In the genomic region with DNA sequence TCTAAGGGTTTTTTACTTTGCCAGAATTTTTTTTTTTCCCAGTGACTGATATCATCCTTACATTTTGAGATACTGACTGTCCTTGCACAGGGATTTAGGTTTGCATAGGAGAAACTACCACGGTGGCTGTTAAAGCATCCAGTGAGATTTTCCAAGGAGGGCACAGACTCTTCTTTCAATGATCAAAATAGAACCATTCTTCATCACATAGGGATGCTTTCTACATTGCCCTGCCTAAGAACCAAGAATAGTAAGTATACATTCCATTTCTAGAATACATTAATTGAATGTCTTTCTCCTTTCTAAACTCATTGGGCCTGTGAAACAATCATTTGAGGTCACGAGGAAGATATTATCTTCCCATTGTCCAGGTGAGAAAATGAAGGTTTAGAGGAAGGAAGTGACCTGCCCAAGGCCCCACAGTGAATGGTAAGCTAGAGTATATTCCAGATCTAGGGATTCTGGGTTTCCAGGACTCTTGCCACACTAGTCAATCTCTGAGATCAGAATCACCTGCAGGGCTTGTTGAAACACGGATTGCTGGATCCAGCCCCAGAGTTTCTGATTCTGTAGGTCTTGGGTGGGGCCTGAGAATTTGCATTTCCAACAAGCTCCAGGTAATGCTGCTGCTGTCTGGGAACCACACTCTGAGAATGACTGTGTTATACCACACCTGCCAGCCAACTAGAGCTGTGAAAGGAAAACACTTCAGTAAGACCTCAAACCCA, we compare ENCODE assay signal across 12 cellular contexts. TPM values are rescaled to one million over a fixed set of nuclear protein-coding genes. Genes with fewer than 3 reads are reported as not detected.
A peak's percentile ranks its signal among the peaks of the same experiment; 100 is the strongest.
DNase-seq lines count a peak whose midpoint lies in the region; ATAC-seq, FAIRE-seq and TF ChIP-seq lines count a peak whose summit lies in the region.
"Had no signal": no experiment of that assay in that cellular context is flagged by ENCODE, and none has a peak within 500 bp of the region (broad histone marks: within the 10 kb centered on the region; RNA-seq: fewer than 3 reads in every experiment).

No MANE protein-coding gene starts in this region.

- no TSS peak for BruUV-seq in HepG2 (replicated peaks; lab: Mats Ljungman, UMichigan)

- no peak overlapping the region for H3K9ac ChIP-seq in HepG2 (ENCODE audit: insufficient read depth, low read depth, low read length)
- H3K9ac ChIP-seq: neural progenitor cell had no signal

- H3K9me3 Mint-ChIP-seq in activated T-helper 1 cell treated with anti-CD3 and anti-CD28 coated beads, Interleukin-12 subunit alpha, Interleukin-12 subunit beta, Interleukin-2, Interleukin-4 antibody, amounts not matched to agents 30 ng/mL and 10 ng/mL and 1 ng/mL, durations not matched to agents 14 hours and 24 hours and 36 hours, result no peaks in the 10 kb centered on the region
- H3K9me3 Mint-ChIP-seq in mesothelial cell of epicardium, result no peaks in the 10 kb centered on the region

- WGBS in HepG2 (ENCODE audit: low lambda C conversion rate), result 0% methylated on average over 3 of the region's 3 CpGs
- 60% methylated on average over 2 of the region's 3 CpGs for WGBS in right lobe of liver (ENCODE audit: insufficient coverage, low coverage, low lambda C conversion rate, missing lambda C conversion rate)
- WGBS in suprapubic skin, result 32% methylated on average over 3 of the region's 3 CpGs

- peaks cover 25% of the 10 kb centered on the region for H3K4me1 ChIP-seq in HepG2 (ENCODE audit: insufficient read depth, low read length)
- no peaks in the 10 kb centered on the region for H3K4me1 ChIP-seq in right lobe of liver
- peaks cover 44% of the 10 kb centered on the region for H3K4me1 ChIP-seq in suprapubic skin
- H3K4me1 ChIP-seq in lower lobe of right lung, result no peaks in the 10 kb centered on the region

- peak overlapping the region; percentile 8 for H3K4me3 Mint-ChIP-seq in activated T-helper 1 cell treated with anti-CD3 and anti-CD28 coated beads, Interleukin-12 subunit alpha, Interleukin-12 subunit beta, Interleukin-2, Interleukin-4 antibody, amounts not matched to agents 30 ng/mL and 10 ng/mL and 1 ng/mL, durations not matched to agents 14 hours and 24 hours and 36 hours
- H3K4me3 Mint-ChIP-seq in mesothelial cell of epicardium, result no peak overlapping the region
- H3K4me3 Mint-ChIP-seq: neural progenitor cell had no signal

- no peaks in the 10 kb centered on the region for H3K36me3 Mint-ChIP-seq in activated T-helper 1 cell treated with anti-CD3 and anti-CD28 coated beads, Interleukin-12 subunit alpha, Interleukin-12 subunit beta, Interleukin-2, Interleukin-4 antibody, amounts not matched to agents 30 ng/mL and 10 ng/mL and 1 ng/mL, durations not matched to agents 14 hours and 24 hours and 36 hours (ENCODE audit: low read depth)
- H3K36me3 Mint-ChIP-seq in mesothelial cell of epicardium, result no peaks in the 10 kb centered on the region
- H3K36me3 Mint-ChIP-seq: neural progenitor cell had no signal

- intact Hi-C loops in HepG2 (cut with micrococcal nuclease; ENCODE audit: unreplicated experiment), result no loop called here
- intact Hi-C loops in right lobe of liver (cut with DNase I), result no loop called here
- intact Hi-C loops in activated T-helper 1 cell treated with anti-CD3 and anti-CD28 coated beads, Interleukin-12 subunit alpha, Interleukin-12 subunit beta, Interleukin-2, Interleukin-4 antibody, amounts not matched to agents 30 ng/mL and 10 ng/mL and 1 ng/mL, durations not matched to agents 14 hours and 24 hours and 36 hours (cut with micrococcal nuclease), result loop anchor here (1.0 to 10.0 kb wide), 5 partner anchors 17 to 1663 kb away; a partner anchor contains a TSS
- intact Hi-C loops in lower lobe of right lung (cut with DNase I), result no loop called here

- in situ Hi-C loops in HepG2 (cut with HindIII; ENCODE audit: extremely low pct_ligation_motif_present, low pct_unique_long_range_greater_than_20kb), result no loop called here

- TF ChIP-seq RAD21 in HepG2 (CRISPR knock-in tag; IDR thresholded peaks at IDR 0.05), result no peak

- peak overlapping the region; percentile 18 for H3K27ac Mint-ChIP-seq in activated T-helper 1 cell treated with anti-CD3 and anti-CD28 coated beads, Interleukin-12 subunit alpha, Interleukin-12 subunit beta, Interleukin-2, Interleukin-4 antibody, amounts not matched to agents 30 ng/mL and 10 ng/mL and 1 ng/mL, durations not matched to agents 14 hours and 24 hours and 36 hours
- H3K27ac Mint-ChIP-seq in mesothelial cell of epicardium, result no peak overlapping the region
- H3K27ac Mint-ChIP-seq: neural progenitor cell had no signal

- no peak overlapping the region for H3K27ac ChIP-seq in HepG2 (ENCODE audit: extremely low read length, insufficient read depth, low read length)
- no peak overlapping the region for H3K27ac ChIP-seq in right lobe of liver
- H3K27ac ChIP-seq in suprapubic skin, result peak overlapping the region; percentile 74
- no peak overlapping the region for H3K27ac ChIP-seq in lower lobe of right lung
- H3K27ac ChIP-seq: coronary artery, neural progenitor cell had no signal

- TF ChIP-seq EP300 in HepG2 (IDR thresholded peaks at IDR 0.05; ENCODE audit: low read depth in 2 of 2, low read length in 2 of 2) (no peak), HepG2 (CRISPR knock-in tag; IDR thresholded peaks at IDR 0.05; ENCODE audit: borderline replicate concordance) (no peak), suprapubic skin (IDR thresholded peaks at IDR 0.05) (no peak)

- POLR2A ChIA-PET in HepG2 (lab: Yijun Ruan, JAX), result no interaction called here

- H2AFZ ChIP-seq in HepG2 (ENCODE audit: low read length), result no peak overlapping the region
- H2AFZ ChIP-seq: neural progenitor cell had no signal

- peaks cover 23% of the 10 kb centered on the region for H3K4me1 Mint-ChIP-seq in activated T-helper 1 cell treated with anti-CD3 and anti-CD28 coated beads, Interleukin-12 subunit alpha, Interleukin-12 subunit beta, Interleukin-2, Interleukin-4 antibody, amounts not matched to agents 30 ng/mL and 10 ng/mL and 1 ng/mL, durations not matched to agents 14 hours and 24 hours and 36 hours (ENCODE audit: low read depth)
- H3K4me1 Mint-ChIP-seq in mesothelial cell of epicardium, result peaks cover 18% of the 10 kb centered on the region

- H3K4me3 ChIP-seq in HepG2 (replicated peaks in 1 of 3; ENCODE audit: insufficient read depth in 1 of 3, low read depth in 2 of 3, low read length in 3 of 3), result no peak overlapping the region
- H3K4me3 ChIP-seq in right lobe of liver, result no peak overlapping the region
- no peak overlapping the region for H3K4me3 ChIP-seq in suprapubic skin
- no peak overlapping the region for H3K4me3 ChIP-seq in lower lobe of right lung
- H3K4me3 ChIP-seq: coronary artery, neural progenitor cell had no signal

- ATAC-seq in HepG2 (peak; percentile 39), right lobe of liver (no peak), HG03064 (IDR thresholded peaks at IDR 0.05; ENCODE audit: low read depth, unreplicated experiment) (peak; percentile 7), lower lobe of right lung (no peak)

- DNase-seq in HepG2 (ENCODE audit: low spot score) (no peak), right lobe of liver (no peak), suprapubic skin (ENCODE audit: low spot score in 2 of 2) (no peak), mesothelial cell of epicardium (ENCODE audit: low spot score in 2 of 2, unreplicated experiment in 2 of 2) (no peak), DMS53 (lab: John Stamatoyannopoulos, UW) (no peak), lower lobe of right lung (no peak)
- DNase-seq in activated T-helper 1 cell treated with anti-CD3 and anti-CD28 coated beads, Interleukin-12 subunit alpha, Interleukin-12 subunit beta, Interleukin-2, Interleukin-4 antibody, amounts not matched to agents 30 ng/mL and 10 ng/mL and 1 ng/mL, durations not matched to agents 14 hours and 24 hours and 36 hours (ENCODE audit: low spot score), result no peak
- DNase-seq: NCI-H146, SHP77 treated with DMSO at 0.1 percent for 48 hours had no signal

- peaks cover 13% of the 10 kb centered on the region for H3K27me3 Mint-ChIP-seq in activated T-helper 1 cell treated with anti-CD3 and anti-CD28 coated beads, Interleukin-12 subunit alpha, Interleukin-12 subunit beta, Interleukin-2, Interleukin-4 antibody, amounts not matched to agents 30 ng/mL and 10 ng/mL and 1 ng/mL, durations not matched to agents 14 hours and 24 hours and 36 hours (ENCODE audit: insufficient read depth)
- H3K27me3 Mint-ChIP-seq in mesothelial cell of epicardium (ENCODE audit: low read depth), result peaks cover 6% of the 10 kb centered on the region

- H3K36me3 ChIP-seq in HepG2 (replicated peaks in 1 of 2; ENCODE audit: control insufficient read depth in 1 of 2, insufficient read depth in 2 of 2, low read length in 2 of 2), result no peaks in the 10 kb centered on the region
- no peaks in the 10 kb centered on the region for H3K36me3 ChIP-seq in right lobe of liver
- H3K36me3 ChIP-seq in suprapubic skin, result no peaks in the 10 kb centered on the region
- H3K36me3 ChIP-seq in lower lobe of right lung, result no peaks in the 10 kb centered on the region
- H3K36me3 ChIP-seq: neural progenitor cell had no signal

- TF ChIP-seq POLR2A in HepG2 (IDR thresholded peaks at IDR 0.05; ENCODE audit: insufficient read depth in 1 of 2, low read depth in 2 of 2, low read length in 2 of 2) (no peak), right lobe of liver (IDR thresholded peaks at IDR 0.05) (no peak), suprapubic skin (IDR thresholded peaks at IDR 0.05) (no peak)

- CTCF ChIA-PET in HepG2 (lab: Yijun Ruan, JAX; ENCODE audit: low intra/inter-chr PET ratio, low total read pairs), result no interaction called here

- no peak for FAIRE-seq in HepG2 (lab: Jason Lieb, UNC)

- H3K4me2 ChIP-seq in HepG2 (ENCODE audit: low read depth, low read length), result peak overlapping the region; percentile 61
- H3K4me2 ChIP-seq: neural progenitor cell had no signal

- H3K27me3 ChIP-seq in HepG2 (ENCODE audit: control insufficient read depth in 1 of 2, insufficient read depth in 2 of 2, low read length in 2 of 2) (no peaks in the 10 kb centered on the region), right lobe of liver (no peaks in the 10 kb centered on the region), suprapubic skin (no peaks in the 10 kb centered on the region), lower lobe of right lung (ENCODE audit: low read depth) (peaks cover 4% of the 10 kb centered on the region)
- H3K27me3 ChIP-seq: neural progenitor cell had no signal

- H3K9me3 ChIP-seq in HepG2 (ENCODE audit: low read length), result no peaks in the 10 kb centered on the region
- H3K9me3 ChIP-seq in right lobe of liver, result no peaks in the 10 kb centered on the region
- H3K9me3 ChIP-seq in suprapubic skin, result no peaks in the 10 kb centered on the region
- no peaks in the 10 kb centered on the region for H3K9me3 ChIP-seq in lower lobe of right lung

- TF ChIP-seq CTCF in HepG2 (CRISPR knock-in tag; IDR thresholded peaks at IDR 0.05) (no peak), right lobe of liver (IDR thresholded peaks at IDR 0.05) (no peak), suprapubic skin (IDR thresholded peaks at IDR 0.05) (no peak), mesothelial cell of epicardium (IDR thresholded peaks at IDR 0.05; ENCODE audit: unreplicated experiment) (no peak), lower lobe of right lung (IDR thresholded peaks at IDR 0.05) (no peak)

- H3K79me2 ChIP-seq in HepG2 (ENCODE audit: insufficient read depth, low read length), result no peaks in the 10 kb centered on the region

- H4K20me1 ChIP-seq in HepG2 (ENCODE audit: insufficient read depth, low read length), result no peaks in the 10 kb centered on the region

RNA-seq across cellular contexts. Expression of a gene that starts 17.7 kb away (rescaled TPM):
- not detected in 2 replicates for total RNA-seq in HepG2 (2016; rRNA removed; fragmentation: Illumina TruSeq; extraction: Trizol)
- total RNA-seq in HepG2 (2016; cell fraction: cytosol; rRNA removed; fragmentation: Illumina TruSeq; extraction: Trizol; ENCODE audit: low read depth), result not detected in 2 replicates
- not detected in 2 replicates for total RNA-seq in HepG2 (2016; cell fraction: insoluble cytoplasmic fraction; rRNA removed; fragmentation: Illumina TruSeq; extraction: Trizol)
- total RNA-seq in HepG2 (2016; cell fraction: membrane; rRNA removed; fragmentation: Illumina TruSeq; extraction: Trizol), result not detected in 2 replicates
- not detected in 2 replicates for total RNA-seq in HepG2 (2016; cell fraction: nucleus; rRNA removed; fragmentation: Illumina TruSeq; extraction: Trizol)
- polyA plus RNA-seq in HepG2 (2011; rRNA removed), result 0.03 TPM in 2 replicates
- 0.03 TPM in 1 of 2 replicates, not detected in the other for polyA plus RNA-seq in HepG2 (2011; cell fraction: cytosol; rRNA removed)
- polyA plus RNA-seq in HepG2 (2011; cell fraction: nucleus; rRNA removed), result 0.05 TPM in 1 of 2 replicates, not detected in the other
- not detected in 2 replicates for polyA plus RNA-seq in HepG2 (2012)
- polyA plus RNA-seq in HepG2 (2016; cell fraction: cytosol; fragmentation: Illumina TruSeq; extraction: Trizol; ENCODE audit: low read depth), result not detected in 2 replicates
- not detected in 2 replicates for polyA plus RNA-seq in HepG2 (2016; cell fraction: insoluble cytoplasmic fraction; fragmentation: Illumina TruSeq; extraction: Trizol; ENCODE audit: low read depth)
- polyA plus RNA-seq in HepG2 (2016; cell fraction: membrane; fragmentation: Illumina TruSeq; extraction: Trizol; ENCODE audit: low read depth), result not detected in 2 replicates
- polyA plus RNA-seq in HepG2 (2016; cell fraction: nucleus; fragmentation: Illumina TruSeq; extraction: Trizol; ENCODE audit: insufficient read depth, low read depth), result not detected in 2 replicates
- polyA minus RNA-seq in HepG2 (2011; rRNA and poly(A)+ RNA removed; ENCODE audit: low replicate concordance), result 0.05 TPM in 1 of 2 replicates, not detected in the other
- not detected in 2 replicates for polyA minus RNA-seq in HepG2 (2011; cell fraction: cytosol; rRNA and poly(A)+ RNA removed)
- not detected in 2 replicates for polyA minus RNA-seq in HepG2 (2011; cell fraction: nucleus; rRNA and poly(A)+ RNA removed)
- total RNA-seq in right lobe of liver, result 1 to 10 TPM in 5 of 6 experiments, under 1 TPM in 1; 0.64 to 6.7 (median 2.9) TPM
- 13.0 and 13.3 TPM in 2 replicates for total RNA-seq in activated T-helper 1 cell treated with anti-CD3 and anti-CD28 coated beads, Interleukin-12 subunit alpha, Interleukin-12 subunit beta, Interleukin-2, Interleukin-4 antibody, amounts not matched to agents 30 ng/mL and 10 ng/mL and 1 ng/mL, durations not matched to agents 14 hours and 24 hours and 36 hours
- total RNA-seq in suprapubic skin, result 100 to 1,000 TPM in 3 of 4 donors, 10 to 100 TPM in 1; 81.9 to 164 (median 132) TPM
- 0.75 to 1.2 TPM (median 0.98 TPM) in 3 replicates for total RNA-seq in mesothelial cell of epicardium
- 19.6 TPM for total RNA-seq in lower lobe of right lung

Comparison
In these comparisons a context has a peak if more than half of its experiments do, and no peak if none do; other contexts are left out.
1. ATAC-seq: peak in HepG2 (single experiment) and HG03064 (single experiment); none in right lobe of liver (0 of 4) and lower lobe of right lung (0 of 2).